In genomic region chr7:139728203-139728602, GRCh38 we compare ENCODE assay signal across 23 cellular contexts. TPM values are rescaled to one million over a fixed set of nuclear protein-coding genes. Genes with fewer than 3 reads are reported as not detected.
DNase-seq lines count a peak whose midpoint lies in the region; ATAC-seq and TF ChIP-seq lines count a peak whose summit lies in the region.
"Had no signal": no experiment of that assay in that cellular context is flagged by ENCODE, and none has a peak within 500 bp of the region (broad histone marks: within the 10 kb centered on the region; RNA-seq: fewer than 3 reads in every experiment).

No MANE protein-coding gene starts in this region.

- H3K9me3 ChIP-seq in Peyer's patch (no peaks in the 10 kb centered on the region), skeletal muscle satellite cell (replicated peaks; ENCODE audit: low read length) (no peaks in the 10 kb centered on the region)
- H3K9me3 ChIP-seq: ovary had no signal

- no peak overlapping the region for H3K4me3 Mint-ChIP-seq in CD14-positive monocyte
- H3K4me3 Mint-ChIP-seq in stimulated activated effector memory CD8-positive, alpha-beta T cell treated with anti-CD3 and anti-CD28 coated beads, Interleukin-12 subunit alpha, Interleukin-12 subunit beta, amount 100 ng/mL, for 72 hours = no peak overlapping the region
- H3K4me3 Mint-ChIP-seq: activated naive CD8-positive, alpha-beta T cell treated with anti-CD3 and anti-CD28 coated beads, Interleukin-2, amount 50 U/mL, for 24 hours; CD4-positive, CD25-positive, alpha-beta regulatory T cell; T-helper 2 cell treated with Interferon-gamma antibody and Interleukin-4, amounts not matched to agents 5 μg/mL and 100 μg/mL, for 36 hours; type B pancreatic cell had no signal

- intact Hi-C loops in CD14-positive monocyte (cut with micrococcal nuclease) = loop anchor here in 1 of 2 donors (5.0 kb wide), 1 partner anchor 81 kb away; no protein-coding TSS in a partner anchor

- peak overlapping the region; percentile 70 to 100 (median 96) for H3K27ac Mint-ChIP-seq in CD14-positive monocyte
- H3K27ac Mint-ChIP-seq in stimulated activated effector memory CD8-positive, alpha-beta T cell treated with anti-CD3 and anti-CD28 coated beads, Interleukin-12 subunit alpha, Interleukin-12 subunit beta, amount 100 ng/mL, for 72 hours = no peak overlapping the region
- H3K27ac Mint-ChIP-seq: activated naive CD8-positive, alpha-beta T cell treated with anti-CD3 and anti-CD28 coated beads, Interleukin-2, amount 50 U/mL, for 24 hours; T-helper 2 cell treated with Interferon-gamma antibody and Interleukin-4, amounts not matched to agents 5 μg/mL and 100 μg/mL, for 36 hours had no signal

- no peak overlapping the region for H3K4me2 ChIP-seq in skeletal muscle satellite cell (ENCODE audit: low read length)

- peaks cover 0 to 4% (median 0%) of the 10 kb centered on the region in 3 donors for H3K27me3 Mint-ChIP-seq in CD14-positive monocyte (ENCODE audit: low read depth in 3 of 3)
- H3K27me3 Mint-ChIP-seq: activated naive CD8-positive, alpha-beta T cell treated with anti-CD3 and anti-CD28 coated beads, Interleukin-2, amount 50 U/mL, for 24 hours; CD4-positive, CD25-positive, alpha-beta regulatory T cell; naive thymus-derived CD8-positive, alpha-beta T cell; type B pancreatic cell had no signal

- H3K4me3 ChIP-seq in Peyer's patch (no peak overlapping the region), skeletal muscle satellite cell (ENCODE audit: low read length) (no peak overlapping the region)
- H3K4me3 ChIP-seq: ovary had no signal

- H3K36me3 ChIP-seq in Peyer's patch = no peaks in the 10 kb centered on the region
- H3K36me3 ChIP-seq in skeletal muscle satellite cell (ENCODE audit: insufficient read depth, low read length) = peaks cover 28% of the 10 kb centered on the region
- H3K36me3 ChIP-seq: ovary had no signal

- TF ChIP-seq POLR2A in Peyer's patch (IDR thresholded peaks at IDR 0.05) = no peak

- H3K4me1 Mint-ChIP-seq in CD14-positive monocyte = peaks cover 83% of the 10 kb centered on the region
- H3K4me1 Mint-ChIP-seq in stimulated activated effector memory CD8-positive, alpha-beta T cell treated with anti-CD3 and anti-CD28 coated beads, Interleukin-12 subunit alpha, Interleukin-12 subunit beta, amount 100 ng/mL, for 72 hours = peaks cover 46% of the 10 kb centered on the region

- peaks cover 0 to 8% (median 4%) of the 10 kb centered on the region in 7 donors for H3K9me3 Mint-ChIP-seq in CD14-positive monocyte
- H3K9me3 Mint-ChIP-seq in stimulated activated effector memory CD8-positive, alpha-beta T cell treated with anti-CD3 and anti-CD28 coated beads, Interleukin-12 subunit alpha, Interleukin-12 subunit beta, amount 100 ng/mL, for 72 hours = no peaks in the 10 kb centered on the region
- H3K9me3 Mint-ChIP-seq: activated naive CD8-positive, alpha-beta T cell treated with anti-CD3 and anti-CD28 coated beads, Interleukin-2, amount 50 U/mL, for 24 hours; CD4-positive, CD25-positive, alpha-beta regulatory T cell; naive thymus-derived CD8-positive, alpha-beta T cell; type B pancreatic cell had no signal

- H3K9ac ChIP-seq in skeletal muscle satellite cell (ENCODE audit: low read depth, low read length) = peak overlapping the region; percentile 73

- H3K4me1 ChIP-seq in Peyer's patch (peaks cover 0 to 17% (median 9%) of the 10 kb centered on the region in 4 donors), foreskin keratinocyte (peaks cover 32% of the 10 kb centered on the region), skeletal muscle satellite cell (ENCODE audit: control insufficient read depth, insufficient read depth, low read length) (peaks cover 84% of the 10 kb centered on the region)

- TF ChIP-seq CTCF in CD14-positive monocyte (IDR thresholded peaks at IDR 0.05) = no peak
- TF ChIP-seq CTCF in Peyer's patch (IDR thresholded peaks at IDR 0.05) = no peak
- no peak for TF ChIP-seq CTCF in foreskin keratinocyte (conservative IDR thresholded peaks at IDR 0.05)

- no peak for DNase-seq in CD14-positive monocyte (ENCODE audit: low spot score)
- DNase-seq in Peyer's patch = peak in 2 of 3 donors; percentile 12 to 15
- no peak for DNase-seq in foreskin keratinocyte
- no peak for DNase-seq in activated CD8-positive, alpha-beta memory T cell treated with anti-CD3 and anti-CD28 coated beads, Interleukin-2, amount 50 U/mL, for 4 hours
- DNase-seq in stimulated activated effector memory CD8-positive, alpha-beta T cell treated with anti-CD3 and anti-CD28 coated beads, Interleukin-12 subunit alpha, Interleukin-12 subunit beta, amount 100 ng/mL, for 72 hours (ENCODE audit: low spot score in 2 of 2) = no peak
- DNase-seq: activated CD4-positive, alpha-beta T cell treated with anti-CD3 and anti-CD28 coated beads for 4 hours; activated gamma-delta T cell; activated naive CD8-positive, alpha-beta T cell treated with anti-CD3 and anti-CD28 coated beads, Interleukin-2, amount 50 U/mL, for 24 hours; CD4-positive, CD25-positive, alpha-beta regulatory T cell; erythroblast; hippocampal formation; naive thymus-derived CD8-positive, alpha-beta T cell; NCI-H1436 treated with DMSO at 0.1 percent for 48 hours; NCI-H446; NCI-H82; ovary; stimulated activated CD4-positive, alpha-beta T cell treated with anti-CD3 and anti-CD28 coated beads, Interleukin-2, amount 100 ng/mL, for 24 hours had no signal

- ATAC-seq in foreskin keratinocyte = no peak
- no peak for ATAC-seq in stimulated activated effector memory CD8-positive, alpha-beta T cell treated with anti-CD3 and anti-CD28 coated beads, Interleukin-12 subunit alpha, Interleukin-12 subunit beta, amount 100 ng/mL, for 72 hours
- no peak for ATAC-seq in HG03108 (IDR thresholded peaks at IDR 0.05; ENCODE audit: unreplicated experiment)
- ATAC-seq: activated naive CD8-positive, alpha-beta T cell treated with anti-CD3 and anti-CD28 coated beads, Interleukin-2, amount 50 U/mL, for 24 hours; left lobe of liver; naive thymus-derived CD8-positive, alpha-beta T cell; Right ventricle myocardium inferior had no signal

- peaks cover 16 to 26% of the 10 kb centered on the region in 2 donors for H3K36me3 Mint-ChIP-seq in CD14-positive monocyte
- no peaks in the 10 kb centered on the region for H3K36me3 Mint-ChIP-seq in stimulated activated effector memory CD8-positive, alpha-beta T cell treated with anti-CD3 and anti-CD28 coated beads, Interleukin-12 subunit alpha, Interleukin-12 subunit beta, amount 100 ng/mL, for 72 hours

- H3K27me3 ChIP-seq in Peyer's patch (no peaks in the 10 kb centered on the region), foreskin keratinocyte (no peaks in the 10 kb centered on the region), skeletal muscle satellite cell (ENCODE audit: control insufficient read depth, insufficient read depth, low read length) (no peaks in the 10 kb centered on the region)
- H3K27me3 ChIP-seq: ovary had no signal

- H3K27ac ChIP-seq in Peyer's patch (no peak overlapping the region), foreskin keratinocyte (peak overlapping the region; percentile 71)
- H3K27ac ChIP-seq: ovary had no signal

RNA-seq across cellular contexts. Expression of gene HIPK2, which starts 49.6 kb away (rescaled TPM):
- 1 to 10 TPM; 1.6 to 3.0 TPM for polyA plus RNA-seq in CD14-positive monocyte
- total RNA-seq in Peyer's patch = 10 to 100 TPM; 16.6 to 60.2 (median 35.1) TPM
- 17.7 and 20.1 TPM in 2 replicates for total RNA-seq in foreskin keratinocyte
- polyA plus RNA-seq in foreskin keratinocyte = 2.1 and 2.6 TPM in 2 replicates
- 45.4 and 46.1 TPM in 2 replicates for total RNA-seq in skeletal muscle satellite cell (2012; rRNA removed)

Comparison
In these comparisons a context has a peak if more than half of its experiments do, and no peak if none do; other contexts are left out.
1. DNase-seq: peak in Peyer's patch (2 of 3); none in CD14-positive monocyte (single experiment), foreskin keratinocyte (0 of 2), activated CD8-positive, alpha-beta memory T cell treated with anti-CD3 and anti-CD28 coated beads, Interleukin-2, amount 50 U/mL, for 4 hours (single experiment) and stimulated activated effector memory CD8-positive, alpha-beta T cell treated with anti-CD3 and anti-CD28 coated beads, Interleukin-12 subunit alpha, Interleukin-12 subunit beta, amount 100 ng/mL, for 72 hours (0 of 2).